24 cellular contexts compared by ENCODE assay signal in the genomic region with DNA sequence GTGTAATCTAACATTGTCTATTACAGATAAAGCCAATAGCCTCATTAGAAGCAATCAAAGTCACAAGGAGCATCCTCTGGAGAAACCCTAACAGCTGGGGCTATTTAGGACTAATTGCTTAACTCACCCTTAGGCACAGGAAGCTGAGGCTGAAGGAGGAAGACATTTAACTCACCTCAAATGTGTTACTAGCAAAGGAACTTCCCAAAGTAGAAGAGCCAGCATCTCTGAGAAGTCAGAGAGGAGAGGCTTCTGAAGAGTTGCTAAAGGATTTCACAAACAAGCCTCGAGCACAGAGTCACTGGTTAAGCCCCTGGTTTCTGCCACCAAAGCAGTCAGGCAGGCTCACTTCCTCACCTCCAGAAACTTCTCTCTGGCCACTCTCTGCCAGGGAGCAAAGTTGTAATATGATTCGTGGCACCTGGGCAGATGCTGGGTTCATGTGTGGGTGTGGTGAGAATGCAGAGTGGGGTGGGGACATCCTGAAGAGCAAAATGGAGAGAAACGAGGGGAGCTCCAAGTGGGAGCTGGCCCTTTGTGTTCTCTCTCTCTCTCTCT.
"Had no signal": no experiment of that assay in that cellular context is flagged by ENCODE, and none has a peak within 500 bp of the region (broad histone marks: within the 10 kb centered on the region; RNA-seq: fewer than 3 reads in every experiment).

No MANE protein-coding gene starts in this region.

- H3K9me3 ChIP-seq: lower lobe of right lung, neutrophil, pancreas, psoas muscle, right atrium auricular region, upper lobe of left lung had no signal

- H3K4me3 Mint-ChIP-seq: activated CD4-positive, alpha-beta T cell treated with anti-CD3 and anti-CD28 coated beads, Interleukin-2, amount 10 ng/mL, durations not matched to agents 7 days and 5 days; activated CD8-positive, alpha-beta T cell treated with anti-CD3 and anti-CD28 coated beads, Interleukin-2, amount 10 ng/mL, durations not matched to agents 7 days and 5 days; activated T-helper 1 cell treated with anti-CD3 and anti-CD28 coated beads, Interleukin-12 subunit alpha, Interleukin-12 subunit beta, Interleukin-2, Interleukin-4 antibody, amounts not matched to agents 30 ng/mL and 10 ng/mL and 1 ng/mL, durations not matched to agents 14 hours and 24 hours and 36 hours; central memory CD8-positive, alpha-beta T cell; natural killer cell had no signal

- H3K36me3 Mint-ChIP-seq: natural killer cell had no signal

- H3K27me3 ChIP-seq: brain microvascular endothelial cell, neutrophil, pancreas, right atrium auricular region, upper lobe of left lung had no signal

- ATAC-seq: activated CD8-positive, alpha-beta T cell treated with anti-CD3 and anti-CD28 coated beads, Interleukin-2, amount 10 ng/mL, durations not matched to agents 7 days and 5 days; esophagus mucosa; left lobe of liver; lower lobe of right lung; natural killer cell; pancreas; psoas muscle; stimulated activated naive CD8-positive, alpha-beta T cell treated with anti-CD3 and anti-CD28 coated beads, Interleukin-15, Interleukin-2, amounts not matched to agents 100 U/mL and 50 U/mL, for 24 hours had no signal

- DNase-seq: activated CD4-positive, alpha-beta T cell treated with anti-CD3 and anti-CD28 coated beads, Interleukin-2, amount 10 ng/mL, durations not matched to agents 7 days and 5 days; activated CD4-positive, CD25-positive, alpha-beta regulatory T cell treated with anti-CD3 and anti-CD28 coated beads, Interleukin-2, amount 50 U/mL, for 72 hours; activated CD8-positive, alpha-beta T cell treated with anti-CD3 and anti-CD28 coated beads, Interleukin-2, amount 10 ng/mL, durations not matched to agents 7 days and 5 days; activated gamma-delta T cell; activated naive CD4-positive, alpha-beta T cell treated with anti-CD3 and anti-CD28 coated beads, Interleukin-2, amount 50 U/mL, for 16 hours; aorta; brain microvascular endothelial cell; effector memory CD4-positive, alpha-beta T cell; foreskin melanocyte; lower lobe of right lung; natural killer cell; pancreas; psoas muscle; stimulated activated CD4-positive, alpha-beta T cell treated with anti-CD3 and anti-CD28 coated beads, Interleukin-12 subunit alpha, Interleukin-12 subunit beta, amount 100 ng/mL, for 4 hours; stimulated activated CD4-positive, alpha-beta T cell treated with anti-CD3 and anti-CD28 coated beads, Interleukin-4, amount 100 ng/mL, for 4 hours; stimulated activated naive CD8-positive, alpha-beta T cell treated with anti-CD3 and anti-CD28 coated beads, Interleukin-15, Interleukin-2, amounts not matched to agents 100 U/mL and 50 U/mL, for 24 hours; upper lobe of left lung; WERI-Rb-1 had no signal

- H3K9me3 Mint-ChIP-seq: activated CD4-positive, alpha-beta T cell treated with anti-CD3 and anti-CD28 coated beads, Interleukin-2, amount 10 ng/mL, durations not matched to agents 7 days and 5 days; activated T-helper 1 cell treated with anti-CD3 and anti-CD28 coated beads, Interleukin-12 subunit alpha, Interleukin-12 subunit beta, Interleukin-2, Interleukin-4 antibody, amounts not matched to agents 30 ng/mL and 10 ng/mL and 1 ng/mL, durations not matched to agents 14 hours and 24 hours and 36 hours; central memory CD8-positive, alpha-beta T cell; natural killer cell had no signal

- H3K4me3 ChIP-seq: lower lobe of right lung, pancreas, psoas muscle, right atrium auricular region, upper lobe of left lung had no signal

- H3K27ac Mint-ChIP-seq: activated CD4-positive, alpha-beta T cell treated with anti-CD3 and anti-CD28 coated beads, Interleukin-2, amount 10 ng/mL, durations not matched to agents 7 days and 5 days; activated CD8-positive, alpha-beta T cell treated with anti-CD3 and anti-CD28 coated beads, Interleukin-2, amount 10 ng/mL, durations not matched to agents 7 days and 5 days; activated T-helper 1 cell treated with anti-CD3 and anti-CD28 coated beads, Interleukin-12 subunit alpha, Interleukin-12 subunit beta, Interleukin-2, Interleukin-4 antibody, amounts not matched to agents 30 ng/mL and 10 ng/mL and 1 ng/mL, durations not matched to agents 14 hours and 24 hours and 36 hours had no signal

- H3K27ac ChIP-seq: brain microvascular endothelial cell, lower lobe of right lung, neutrophil, pancreas, psoas muscle, right atrium auricular region, upper lobe of left lung, WERI-Rb-1 had no signal

- H3K4me1 Mint-ChIP-seq: activated CD4-positive, alpha-beta T cell treated with anti-CD3 and anti-CD28 coated beads, Interleukin-2, amount 10 ng/mL, durations not matched to agents 7 days and 5 days; central memory CD8-positive, alpha-beta T cell had no signal

- H3K4me1 ChIP-seq: lower lobe of right lung, pancreas, psoas muscle, right atrium auricular region, upper lobe of left lung had no signal

- H3K36me3 ChIP-seq: brain microvascular endothelial cell, lower lobe of right lung, neutrophil, pancreas, right atrium auricular region, upper lobe of left lung, WERI-Rb-1 had no signal
